Comparison of ENCODE assay signal across 8 cellular contexts in genomic region chr7:112207106-112207592, GRCh38. TPM values are rescaled to one million over a fixed set of nuclear protein-coding genes. Genes with fewer than 3 reads are reported as not detected.
DNase-seq lines count a peak whose midpoint lies in the region; ATAC-seq and TF ChIP-seq lines count a peak whose summit lies in the region.

No MANE protein-coding gene starts in this region.

- H3K4me1 ChIP-seq in psoas muscle, result peaks cover 24% of the 10 kb centered on the region

- ATAC-seq in SK-N-SH treated with all-trans-retinoic acid at 6 μM for 48 hours, result peak; percentile 1
- ATAC-seq in psoas muscle, result no peak
- ATAC-seq in HG03571 (IDR thresholded peaks at IDR 0.05; ENCODE audit: unreplicated experiment), result no peak
- ATAC-seq in HG02571 (IDR thresholded peaks at IDR 0.05; ENCODE audit: unreplicated experiment), result no peak

- H3K4me3 ChIP-seq in fibroblast of the aortic adventitia (ENCODE audit: low read depth, low read length), result peak overlapping the region; percentile 76
- peak overlapping the region; percentile 86 for H3K4me3 ChIP-seq in psoas muscle

- in situ Hi-C loops in GM13977 (cut with MboI; ENCODE audit: low pct_unique_long_range_greater_than_20kb, low sequenced_read_pairs, unreplicated experiment), result no loop called here

- H3K36me3 ChIP-seq in psoas muscle (ENCODE audit: insufficient read depth in 1 of 2, low read depth in 1 of 2), result no peaks in the 10 kb centered on the region

- intact Hi-C loops in psoas muscle (cut with DNase I), result loop anchor here (5.0 to 10.0 kb wide), 5 partner anchors 75 to 278 kb away; partner anchors contain the start of gene LSMEM1 (in 1 of the 2)

- TF ChIP-seq CTCF in GM13977 (IDR thresholded peaks at IDR 0.05; ENCODE audit: extremely low read depth, insufficient read depth, missing control alignments), result no peak
- no peak for TF ChIP-seq CTCF in fibroblast of the aortic adventitia (IDR thresholded peaks at IDR 0.05; ENCODE audit: insufficient read depth, low read length)
- no peak for TF ChIP-seq CTCF in psoas muscle (IDR thresholded peaks at IDR 0.05)

- DNase-seq in A172 (ENCODE audit: low spot score) (peak; percentile 35), GM13977 (ENCODE audit: low spot score) (peak; percentile 28), fibroblast of the aortic adventitia (ENCODE audit: low read depth) (peak; percentile 24), psoas muscle (no peak), NCI-H774 (lab: John Stamatoyannopoulos, UW) (no peak)

- H3K27ac ChIP-seq in psoas muscle, result peak overlapping the region; percentile 90

- H3K9me3 ChIP-seq in psoas muscle, result no peaks in the 10 kb centered on the region

- no peaks in the 10 kb centered on the region for H3K27me3 ChIP-seq in psoas muscle (ENCODE audit: insufficient read depth in 3 of 3, low read length in 2 of 3)

- WGBS in psoas muscle, 3 donors, result 0 to 2% (median 1%) methylated on average over 8 of the region's 8 CpGs

TF ChIP-seq in SK-N-SH treated with all-trans-retinoic acid at 6 μM for 48 hours, 23 proteins besides CTCF, POLR2A, EP300 and RAD21:
- TF ChIP-seq POU6F1 (CRISPR knock-in tag; IDR thresholded peaks at IDR 0.05; ENCODE audit: borderline replicate concordance, low read depth), result no peak
- TF ChIP-seq CSDC2 (CRISPR knock-in tag; IDR thresholded peaks at IDR 0.05), result no peak
- no peak for TF ChIP-seq ZNF8 (CRISPR knock-in tag; IDR thresholded peaks at IDR 0.05)
- TF ChIP-seq ZC3H10 (CRISPR knock-in tag; IDR thresholded peaks at IDR 0.05), result no peak
- TF ChIP-seq ZFP3 (CRISPR knock-in tag; IDR thresholded peaks at IDR 0.05), result no peak
- TF ChIP-seq TSHZ2 (CRISPR knock-in tag; IDR thresholded peaks at IDR 0.05), result no peak

RNA-seq across cellular contexts. Expression of gene ZNF277, which starts 0.7 kb away (rescaled TPM):
- total RNA-seq in A172 (2014; rRNA removed; shearing (Covaris generic)), result 20.6 and 30.9 TPM in 2 replicates
- total RNA-seq in fibroblast of the aortic adventitia (ENCODE audit: low replicate concordance), result 41.4 and 42.8 TPM in 2 replicates
- total RNA-seq in psoas muscle, result 10 to 100 TPM; 10.0 to 13.3 (median 12.0) TPM
- 10 to 100 TPM in 1 of 3 donors, 1 to 10 TPM in 2; 6.9 to 16.7 (median 8.9) TPM for polyA plus RNA-seq in psoas muscle

RNA-seq across cellular contexts. Expression of gene DOCK4, which starts 0.9 kb away (rescaled TPM):
- total RNA-seq in A172 (2014; rRNA removed; shearing (Covaris generic)), result 5.6 and 7.2 TPM in 2 replicates
- total RNA-seq in fibroblast of the aortic adventitia (ENCODE audit: low replicate concordance) (7.6 and 25.9 TPM in 2 replicates), psoas muscle (10 to 100 TPM in 2 of 4 donors, 1 to 10 TPM in 2; 7.1 to 12.7 (median 10.9) TPM)
- polyA plus RNA-seq in psoas muscle, result 1 to 10 TPM; 1.8 to 4.2 (median 3.9) TPM

Comparison
In these comparisons a context has a peak if more than half of its experiments do, and no peak if none do; other contexts are left out.
1. DNase-seq: peak in A172 (single experiment), GM13977 (single experiment) and fibroblast of the aortic adventitia (single experiment); none in psoas muscle (0 of 2) and NCI-H774 (single experiment).